ENCODE assay signal across 35 cellular contexts in genomic region chr6:103507052-103507451, GRCh38.
"Had no signal": no experiment of that assay in that cellular context is flagged by ENCODE, and none has a peak within 500 bp of the region (broad histone marks: within the 10 kb centered on the region; RNA-seq: fewer than 3 reads in every experiment).

No MANE protein-coding gene starts in this region.

- H3K9me3 ChIP-seq: MG63 had no signal

- DNase-seq: Karpas-422, Kasumi-1, MG63, MM.1S, MV-4-11, NCI-H1048, NCI-H1092, NCI-H1092 treated with DMSO at 0.1 percent for 48 hours, NCI-H1105, NCI-H1105 treated with DMSO at 0.1 percent for 48 hours, NCI-H1417, NCI-H1417 treated with DMSO at 0.1 percent for 48 hours, NCI-H1436, NCI-H1436 treated with DMSO at 0.1 percent for 48 hours, NCI-H146, NCI-H1694, NCI-H1694 treated with DMSO at 0.1 percent for 48 hours, NCI-H187, NCI-H187 treated with DMSO at 0.1 percent for 48 hours, NCI-H1930, NCI-H2029, NCI-H2029 treated with DMSO at 0.1 percent for 48 hours, NCI-H2081, NCI-H2081 treated with DMSO at 0.1 percent for 48 hours, NCI-H2171, NCI-H2171 treated with DMSO at 0.1 percent for 48 hours, NCI-H2227 treated with DMSO at 0.1 percent for 48 hours, NCI-H226, NCI-H345, NCI-H446, NCI-H446 treated with DMSO at 0.1 percent for 48 hours, NCI-H510A, NCI-H510A treated with DMSO at 0.1 percent for 48 hours, NCI-H524, NCI-H524 treated with DMSO at 0.1 percent for 48 hours had no signal

- H3K36me3 ChIP-seq: MG63 had no signal

- H3K4me3 ChIP-seq: MG63 had no signal
